ENCODE assay signal across 8 cellular contexts in genomic region chr4:170025523-170026252, GRCh38. TPM values are rescaled to one million over a fixed set of nuclear protein-coding genes. Genes with fewer than 3 reads are reported as not detected.
A peak's percentile ranks its signal among the peaks of the same experiment; 100 is the strongest.
DNase-seq lines count a peak whose midpoint lies in the region; ATAC-seq and TF ChIP-seq lines count a peak whose summit lies in the region.

No MANE protein-coding gene starts in this region.

- WGBS in esophagus, 2 donors = 7 to 8% methylated on average over 74 of the region's 74 CpGs
- 3 to 4% methylated on average over 63 to 74 of the region's 74 CpGs for WGBS in aorta, 2 donors

- peaks cover 13% of the 10 kb centered on the region for H3K4me1 Mint-ChIP-seq in activated B cell treated with CpG ODN at 0.5 μM for 24 hours
- peaks cover 11% of the 10 kb centered on the region for H3K4me1 Mint-ChIP-seq in nephron progenitor cell

- H3K36me3 ChIP-seq in GM06990 (ENCODE audit: control insufficient read depth, insufficient read depth, low read length) (no peaks in the 10 kb centered on the region), esophagus (ENCODE audit: control insufficient read depth in 2 of 2, insufficient read depth in 2 of 2, low read length in 1 of 2) (no peaks in the 10 kb centered on the region), aorta (ENCODE audit: control insufficient read depth in 1 of 2, insufficient read depth in 2 of 2, low read length in 1 of 2) (no peaks in the 10 kb centered on the region), MG63 (no peaks in the 10 kb centered on the region)

- CTCF ChIA-PET in activated B cell treated with CpG ODN at 0.5 μM for 24 hours (lab: Charles Lee) = interaction anchor here (1.2 kb wide), 1 partner anchor 215 kb away, joined by 4 read pairs; no protein-coding TSS in a partner anchor

- H3K4me1 ChIP-seq in esophagus (ENCODE audit: control insufficient read depth in 2 of 2, insufficient read depth in 2 of 2, low read length in 1 of 2) (peaks cover 0 to 7% of the 10 kb centered on the region in 2 donors), aorta (ENCODE audit: control insufficient read depth in 1 of 2, insufficient read depth in 2 of 2, low read length in 2 of 2) (peaks cover 0 to 3% of the 10 kb centered on the region in 2 donors)

- no peak for TF ChIP-seq POLR2A in GM18505 (IDR thresholded peaks at IDR 0.05; ENCODE audit: borderline replicate concordance, extremely low read depth, insufficient read depth, insufficient read length)

- H3K27me3 Mint-ChIP-seq in activated B cell treated with CpG ODN at 0.5 μM for 24 hours (peaks cover 20% of the 10 kb centered on the region), nephron progenitor cell (ENCODE audit: low read depth, poor library complexity) (peaks cover 62% of the 10 kb centered on the region)

- H3K4me3 ChIP-seq in GM06990 (replicated peaks; ENCODE audit: low read depth, low read length) (peak overlapping the region; percentile 19), esophagus (ENCODE audit: low read depth in 1 of 2, low read length in 2 of 2) (peak overlapping the region; percentile 70 to 91), aorta (ENCODE audit: low read length in 2 of 2) (peak overlapping the region; percentile 74 to 99), MG63 (no peak overlapping the region)

- no peak for TF ChIP-seq CTCF in GM06990 (IDR thresholded peaks at IDR 0.05; ENCODE audit: insufficient read depth, low read length, poor library complexity, severe bottlenecking)
- no peak for TF ChIP-seq CTCF in activated B cell treated with CpG ODN at 0.5 μM for 24 hours (IDR thresholded peaks at IDR 0.05)
- TF ChIP-seq CTCF in nephron progenitor cell (IDR thresholded peaks at IDR 0.05) = no peak

- no peak overlapping the region for H3K27ac Mint-ChIP-seq in activated B cell treated with CpG ODN at 0.5 μM for 24 hours
- no peak overlapping the region for H3K27ac Mint-ChIP-seq in nephron progenitor cell

- no peak for DNase-seq in GM06990 (ENCODE audit: extremely low read depth, insufficient read length)
- DNase-seq in activated B cell treated with CpG ODN at 0.5 μM for 24 hours = peak; percentile 25
- no peak for DNase-seq in nephron progenitor cell
- DNase-seq in aorta = peak; percentile 58 to 79
- DNase-seq in MG63 = no peak
- no peak for DNase-seq in COR-L47 (lab: John Stamatoyannopoulos, UW)

- intact Hi-C loops in activated B cell treated with CpG ODN at 0.5 μM for 24 hours (cut with micrococcal nuclease) = loop anchor here (1.0 to 10.0 kb wide), 7 partner anchors 267 to 1711 kb away; partner anchors contain the start of genes CBR4, DDX60, DDX60L and SH3RF1
- intact Hi-C loops in aorta (cut with DNase I) = loop anchor here (5.0 to 10.0 kb wide), 4 partner anchors 58 to 411 kb away; partner anchors contain the start of gene NEK1 (in 1 of the 2)

- H3K27ac ChIP-seq in esophagus (ENCODE audit: low read depth in 2 of 2, low read length in 1 of 2) (no peak overlapping the region), aorta (ENCODE audit: low read depth in 1 of 2, low read length in 2 of 2) (no peak overlapping the region)

- no peak for ATAC-seq in activated B cell treated with CpG ODN at 0.5 μM for 24 hours (ENCODE audit: low read depth)
- no peak for ATAC-seq in aorta (ENCODE audit: low FRiP score)
- no peak for ATAC-seq in GM18505 (IDR thresholded peaks at IDR 0.05; ENCODE audit: unreplicated experiment)

- H3K36me3 Mint-ChIP-seq in activated B cell treated with CpG ODN at 0.5 μM for 24 hours (ENCODE audit: low read depth) (no peaks in the 10 kb centered on the region), nephron progenitor cell (ENCODE audit: low read depth) (no peaks in the 10 kb centered on the region)

- H3K9me3 Mint-ChIP-seq in activated B cell treated with CpG ODN at 0.5 μM for 24 hours = no peaks in the 10 kb centered on the region
- peaks cover 19% of the 10 kb centered on the region for H3K9me3 Mint-ChIP-seq in nephron progenitor cell

- H3K4me3 Mint-ChIP-seq in activated B cell treated with CpG ODN at 0.5 μM for 24 hours = peak overlapping the region; percentile 79
- peak overlapping the region; percentile 87 for H3K4me3 Mint-ChIP-seq in nephron progenitor cell

- peaks cover 0 to 6% of the 10 kb centered on the region in 2 donors for H3K9me3 ChIP-seq in esophagus (ENCODE audit: control insufficient read depth in 2 of 2, insufficient read depth in 1 of 2, low read depth in 1 of 2, low read length in 1 of 2)
- no peaks in the 10 kb centered on the region for H3K9me3 ChIP-seq in aorta (ENCODE audit: control insufficient read depth, low read length)
- no peaks in the 10 kb centered on the region for H3K9me3 ChIP-seq in MG63

- H3K27me3 ChIP-seq in GM06990 (replicated peaks; ENCODE audit: control insufficient read depth, insufficient read depth, low read length) = no peaks in the 10 kb centered on the region; the same call in 1 of the 2 replicates
- H3K27me3 ChIP-seq in esophagus (ENCODE audit: control insufficient read depth in 1 of 2, insufficient read depth in 2 of 2, low read length in 2 of 2) = no peaks in the 10 kb centered on the region
- no peaks in the 10 kb centered on the region for H3K27me3 ChIP-seq in aorta (ENCODE audit: control insufficient read depth in 1 of 2, insufficient read depth in 2 of 2, low read length in 1 of 2)
- peaks cover 6% of the 10 kb centered on the region; the same call in 1 of the 2 replicates for H3K27me3 ChIP-seq in MG63

- POLR2A ChIA-PET in activated B cell treated with CpG ODN at 0.5 μM for 24 hours (lab: Charles Lee) = interaction anchor here (0.7 to 1.4 kb wide), 2 partner anchors 10 to 414 kb away, joined by 4 to 5 read pairs; no protein-coding TSS in a partner anchor

RNA-seq across cellular contexts. Expression of gene MFAP3L, which starts 0.5 kb away (rescaled TPM):
- 0.44 and 1.0 TPM in 2 replicates for total RNA-seq in activated B cell treated with CpG ODN at 0.5 μM for 24 hours
- polyA plus RNA-seq in esophagus = under 1 TPM; 0.24 to 0.31 TPM
- total RNA-seq in aorta = 10 to 100 TPM; 10.1 to 12.4 TPM
- polyA plus RNA-seq in aorta = 1 to 10 TPM; 1.9 to 3.8 TPM
- 0.13 TPM in 1 of 2 replicates, not detected in the other for total RNA-seq in MG63 (2014; rRNA removed; shearing (Covaris generic); ENCODE audit: low replicate concordance)

Comparison
In these comparisons a context has a peak if more than half of its experiments do, and no peak if none do; other contexts are left out.
1. DNase-seq: peak in activated B cell treated with CpG ODN at 0.5 μM for 24 hours (single experiment) and aorta (2 of 2); none in GM06990 (single experiment), nephron progenitor cell (single experiment), MG63 (single experiment) and COR-L47 (single experiment).